In genomic region chr9:120929392-120929791, GRCh38 we compare ENCODE assay signal across 8 cellular contexts. TPM values are rescaled to one million over a fixed set of nuclear protein-coding genes. Genes with fewer than 3 reads are reported as not detected.
DNase-seq lines count a peak whose midpoint lies in the region; ATAC-seq and TF ChIP-seq lines count a peak whose summit lies in the region.

No MANE protein-coding gene starts in this region.

- POLR2A ChIA-PET in T-cell (lab: Charles Lee): interaction anchor here (0.5 to 1.3 kb wide), 6 partner anchors 19 to 270 kb away, joined by 3 to 7 read pairs (median 4); no protein-coding TSS in a partner anchor

- CTCF ChIA-PET in T-cell (lab: Charles Lee): interaction anchor here (0.7 to 0.8 kb wide), 4 partner anchors 39 to 165 kb away, joined by 3 to 6 read pairs (median 4); no protein-coding TSS in a partner anchor

- H3K4me1 Mint-ChIP-seq in T-cell: peaks cover 89 to 92% (median 90%) of the 10 kb centered on the region in 3 donors

- no peak for ATAC-seq in T-cell (replicated peaks in 1 of 4)
- ATAC-seq in foreskin keratinocyte: no peak
- no peak for ATAC-seq in HG03039 (IDR thresholded peaks at IDR 0.05; ENCODE audit: unreplicated experiment)

- no peaks in the 10 kb centered on the region for H3K27me3 Mint-ChIP-seq in T-cell

- peak overlapping the region; percentile 98 for H3K27ac Mint-ChIP-seq in T-cell

- peaks cover 7% of the 10 kb centered on the region for H3K36me3 Mint-ChIP-seq in T-cell

- H3K4me3 ChIP-seq in GM12864 (ENCODE audit: low read depth, low read length) (peak overlapping the region; percentile 80), retinal pigment epithelial cell (ENCODE audit: low read length) (peak overlapping the region; percentile 56)

- TF ChIP-seq CTCF in GM12864 (IDR thresholded peaks at IDR 0.05; ENCODE audit: low read depth, low read length, missing control alignments) (no peak), foreskin keratinocyte (conservative IDR thresholded peaks at IDR 0.05) (no peak), retinal pigment epithelial cell (conservative IDR thresholded peaks at IDR 0.05; ENCODE audit: low read depth, low read length) (no peak), GM13976 (IDR thresholded peaks at IDR 0.05; ENCODE audit: borderline replicate concordance, control extremely low read depth, extremely low read depth, insufficient read depth, missing control alignments) (no peak)

- no peaks in the 10 kb centered on the region for H3K9me3 Mint-ChIP-seq in T-cell

- in situ Hi-C loops in GM13976 (cut with MboI; ENCODE audit: low sequenced_read_pairs, unreplicated experiment): no loop called here

- peaks cover 11% of the 10 kb centered on the region for H3K4me1 ChIP-seq in foreskin keratinocyte

- no peaks in the 10 kb centered on the region for H3K27me3 ChIP-seq in foreskin keratinocyte

- peak overlapping the region; percentile 74 to 96 (median 77) for H3K4me3 Mint-ChIP-seq in T-cell

- DNase-seq in GM12864 (ENCODE audit: low read depth) (no peak), T-cell (no peak), foreskin keratinocyte (no peak), retinal pigment epithelial cell (ENCODE audit: low read depth) (no peak), cortex of kidney (lab: John Stamatoyannopoulos, UW) (no peak), AML-193 (lab: John Stamatoyannopoulos, UW) (no peak), GM13976 (ENCODE audit: low spot score) (no peak)

- peak overlapping the region; percentile 75 for H3K27ac ChIP-seq in foreskin keratinocyte

RNA-seq across cellular contexts. Expression of gene TRAF1, which starts 2.8 kb away (rescaled TPM):
- total RNA-seq in T-cell (100 to 1,000 TPM in 3 of 5 donors, 10 to 100 TPM in 2; 67.6 to 170 (median 157) TPM), foreskin keratinocyte (0.78 and 0.99 TPM in 2 replicates)
- polyA plus RNA-seq in foreskin keratinocyte: 0.56 and 0.78 TPM in 2 replicates

RNA-seq across cellular contexts. Expression of gene PHF19, which starts 52.4 kb away (rescaled TPM):
- 100 to 1,000 TPM in 4 of 5 donors, 10 to 100 TPM in 1; 92.8 to 184 (median 166) TPM for total RNA-seq in T-cell
- 67.2 and 82.1 TPM in 2 replicates for total RNA-seq in foreskin keratinocyte
- 89.0 and 105 TPM in 2 replicates for polyA plus RNA-seq in foreskin keratinocyte

Comparison
In these comparisons a context has a peak if more than half of its experiments do, and no peak if none do; other contexts are left out.
1. RNA of gene TRAF1, which starts 2.8 kb away (total RNA-seq): 67.6 to 170 TPM in T-cell; 0.78 to 0.99 TPM in foreskin keratinocyte; every median in the first group is over 10 times any median in the second.